Comparison of ENCODE assay signal across 4 cellular contexts in the genomic region with DNA sequence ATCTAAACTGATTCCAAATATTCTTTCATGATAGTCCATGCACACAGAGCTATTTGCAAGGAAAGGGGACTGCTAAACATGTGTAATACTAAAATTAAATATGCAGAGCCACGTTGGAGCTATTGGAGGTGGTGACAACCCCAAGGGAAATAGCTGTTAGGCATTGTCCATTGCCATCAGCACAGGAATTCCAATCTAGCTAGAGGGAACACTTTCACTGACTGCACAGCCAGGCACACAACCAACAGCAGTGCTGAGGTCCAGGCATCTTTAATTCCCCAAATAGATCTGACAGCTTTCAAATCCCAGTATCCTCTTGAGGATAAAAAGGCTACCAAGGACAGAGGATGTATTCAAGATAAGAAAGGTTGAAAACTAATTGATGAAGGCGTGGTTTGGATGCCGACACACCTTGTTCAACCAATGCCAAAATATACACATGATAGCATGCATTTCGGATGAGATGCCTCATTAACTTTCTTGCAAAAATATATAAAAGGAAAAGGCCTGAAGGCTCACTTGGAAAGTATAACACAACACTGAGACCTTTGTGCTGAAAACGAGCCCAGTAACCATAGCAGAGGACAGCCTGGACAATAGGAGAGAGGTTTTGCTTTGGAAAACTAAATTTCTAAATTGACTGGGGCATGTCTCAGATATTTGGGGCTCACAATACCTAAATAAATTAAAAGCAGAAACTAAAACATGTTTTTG. TPM values are rescaled to one million over a fixed set of nuclear protein-coding genes. Genes with fewer than 3 reads are reported as not detected.
"Had no signal": no experiment of that assay in that cellular context is flagged by ENCODE, and none has a peak within 500 bp of the region (broad histone marks: within the 10 kb centered on the region; RNA-seq: fewer than 3 reads in every experiment).

No MANE protein-coding gene starts in this region.

RNA-seq across cellular contexts. Expression of gene AKR1C1, which starts 11.5 kb away (rescaled TPM):
- total RNA-seq: activated B cell treated with CpG ODN at 0.5 μM for 24 hours had no signal

RNA-seq across cellular contexts. Expression of gene AKR1C2, which starts 52.0 kb away (rescaled TPM):
- total RNA-seq: activated B cell treated with CpG ODN at 0.5 μM for 24 hours; activated CD8-positive, alpha-beta T cell treated with anti-CD3 and anti-CD28 coated beads for 36 hours; activated T-helper 17 cell treated with anti-CD3 and anti-CD28 coated beads, Interleukin-2, amount 50 U/mL, for 72 hours; T-helper 17 cell had no signal
